ENCODE assay signal across 12 cellular contexts in the genomic region with DNA sequence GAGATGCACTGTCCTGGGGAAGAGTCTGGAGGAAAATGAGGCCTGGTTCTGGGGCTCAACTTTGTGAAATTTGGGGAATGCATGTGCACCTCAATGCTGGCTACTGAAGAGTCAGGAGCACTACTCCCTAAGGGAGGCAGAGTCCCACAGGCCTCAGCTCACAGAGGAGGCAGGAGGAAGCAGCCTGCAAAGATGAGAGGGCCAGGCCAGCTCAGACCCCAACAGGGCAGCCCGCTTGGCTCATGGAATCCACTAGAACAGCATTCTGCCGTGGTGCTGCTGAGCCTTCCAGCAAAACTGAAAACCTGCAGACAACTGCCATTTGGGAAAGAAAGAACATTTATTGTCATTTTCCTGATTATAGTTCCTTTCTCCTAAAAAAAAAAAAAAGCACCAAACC.
DNase-seq lines count a peak whose midpoint lies in the region; ATAC-seq and TF ChIP-seq lines count a peak whose summit lies in the region.
"Had no signal": no experiment of that assay in that cellular context is flagged by ENCODE, and none has a peak within 500 bp of the region (broad histone marks: within the 10 kb centered on the region; RNA-seq: fewer than 3 reads in every experiment).

No MANE protein-coding gene starts in this region.

- intact Hi-C loops in lower lobe of right lung (cut with DNase I) (no loop called here), upper lobe of right lung (cut with DNase I) (no loop called here)
- intact Hi-C loops in CD4-positive, alpha-beta memory T cell (cut with micrococcal nuclease) = no loop called here

- CTCF ChIA-PET in CD4-positive, alpha-beta memory T cell (lab: Charles Lee; ENCODE audit: partially characterized antibody) = no interaction called here

- H3K27me3 Mint-ChIP-seq in CD4-positive, alpha-beta memory T cell = peaks cover 1 to 5% of the 10 kb centered on the region in 2 donors

- DNase-seq in lower lobe of right lung = peak; percentile 19
- DNase-seq in upper lobe of right lung = peak; percentile 28
- DNase-seq in cerebellum (ENCODE audit: low spot score) = no peak
- no peak for DNase-seq in activated CD4-positive, alpha-beta T cell treated with anti-CD3 and anti-CD28 coated beads for 48 hours
- no peak for DNase-seq in CD4-positive, alpha-beta memory T cell
- DNase-seq: AML-193 had no signal

- no peaks in the 10 kb centered on the region for H3K36me3 Mint-ChIP-seq in CD4-positive, alpha-beta memory T cell
- H3K36me3 Mint-ChIP-seq: CD14-positive monocyte; CD8-positive, alpha-beta memory T cell had no signal

- no peak overlapping the region for H3K27ac ChIP-seq in BLaER1 treated with 17β-estradiol and CSF1 and Interleukin-3, amounts not matched to agents 10 nM and 100 nM
- peak overlapping the region; percentile 99 for H3K27ac ChIP-seq in VCaP
- no peak overlapping the region for H3K27ac ChIP-seq in lower lobe of right lung
- H3K27ac ChIP-seq in upper lobe of right lung = no peak overlapping the region
- no peak overlapping the region for H3K27ac ChIP-seq in CD4-positive, alpha-beta memory T cell (ENCODE audit: low read depth, low read length)
- H3K27ac ChIP-seq: KMS-11 had no signal

- POLR2A ChIA-PET in CD4-positive, alpha-beta memory T cell (lab: Charles Lee; ENCODE audit: partially characterized antibody) = no interaction called here

- no peaks in the 10 kb centered on the region for H3K27me3 ChIP-seq in BLaER1 treated with 17β-estradiol and CSF1 and Interleukin-3, amounts not matched to agents 10 nM and 100 nM
- H3K27me3 ChIP-seq in lower lobe of right lung (ENCODE audit: low read depth) (no peaks in the 10 kb centered on the region), upper lobe of right lung (no peaks in the 10 kb centered on the region)
- no peaks in the 10 kb centered on the region for H3K27me3 ChIP-seq in CD4-positive, alpha-beta memory T cell (ENCODE audit: insufficient read depth, low read length)

- H3K4me3 Mint-ChIP-seq in CD4-positive, alpha-beta memory T cell = no peak overlapping the region
- H3K4me3 Mint-ChIP-seq: CD14-positive monocyte; CD8-positive, alpha-beta memory T cell had no signal

- H3K36me3 ChIP-seq in BLaER1 treated with 17β-estradiol and CSF1 and Interleukin-3, amounts not matched to agents 10 nM and 100 nM = no peaks in the 10 kb centered on the region
- H3K36me3 ChIP-seq in lower lobe of right lung (peaks cover 5% of the 10 kb centered on the region), upper lobe of right lung (no peaks in the 10 kb centered on the region)
- no peaks in the 10 kb centered on the region for H3K36me3 ChIP-seq in CD4-positive, alpha-beta memory T cell (ENCODE audit: insufficient read depth, low read length)

- TF ChIP-seq CTCF in VCaP (conservative IDR thresholded peaks at IDR 0.05) = no peak
- no peak for TF ChIP-seq CTCF in lower lobe of right lung (IDR thresholded peaks at IDR 0.05)
- TF ChIP-seq CTCF in upper lobe of right lung (IDR thresholded peaks at IDR 0.05) = no peak

- H4K20me1 ChIP-seq in BLaER1 treated with 17β-estradiol and CSF1 and Interleukin-3, amounts not matched to agents 10 nM and 100 nM = no peaks in the 10 kb centered on the region

- H3K4me3 ChIP-seq in BLaER1 treated with 17β-estradiol and CSF1 and Interleukin-3, amounts not matched to agents 10 nM and 100 nM = no peak overlapping the region
- H3K4me3 ChIP-seq in lower lobe of right lung = no peak overlapping the region
- no peak overlapping the region for H3K4me3 ChIP-seq in upper lobe of right lung
- H3K4me3 ChIP-seq in CD4-positive, alpha-beta memory T cell (ENCODE audit: low read length in 2 of 2) = no peak overlapping the region
- H3K4me3 ChIP-seq: GM12878 had no signal

- peaks cover 14 to 33% (median 27%) of the 10 kb centered on the region in 10 experiments; a peak in 19 of 20 replicates for H3K4me1 ChIP-seq in BLaER1 treated with 17β-estradiol and CSF1 and Interleukin-3, amounts not matched to agents 10 nM and 100 nM
- no peaks in the 10 kb centered on the region for H3K4me1 ChIP-seq in lower lobe of right lung
- H3K4me1 ChIP-seq in upper lobe of right lung = no peaks in the 10 kb centered on the region
- H3K4me1 ChIP-seq in CD4-positive, alpha-beta memory T cell (ENCODE audit: insufficient read depth, low read length) = no peaks in the 10 kb centered on the region

- ATAC-seq in lower lobe of right lung = no peak
- no peak for ATAC-seq in upper lobe of right lung
- ATAC-seq: GM12878 had no signal

- H3K4me1 Mint-ChIP-seq in CD4-positive, alpha-beta memory T cell = peaks cover 0 to 3% (median 0%) of the 10 kb centered on the region in 4 donors
- H3K4me1 Mint-ChIP-seq: CD14-positive monocyte; CD8-positive, alpha-beta memory T cell had no signal

- H3K9me3 Mint-ChIP-seq in CD4-positive, alpha-beta memory T cell = no peaks in the 10 kb centered on the region
- H3K9me3 Mint-ChIP-seq: CD8-positive, alpha-beta memory T cell had no signal

- H3K9me3 ChIP-seq in BLaER1 treated with 17β-estradiol and CSF1 and Interleukin-3, amounts not matched to agents 10 nM and 100 nM (replicated peaks in 1 of 11) = peaks cover 0 to 10% (median 0%) of the 10 kb centered on the region in 11 experiments; a peak in 2 of 22 replicates
- H3K9me3 ChIP-seq in lower lobe of right lung = no peaks in the 10 kb centered on the region
- H3K9me3 ChIP-seq in upper lobe of right lung = no peaks in the 10 kb centered on the region
- H3K9me3 ChIP-seq in CD4-positive, alpha-beta memory T cell (ENCODE audit: control insufficient read depth in 1 of 2, low read length in 2 of 2) = no peaks in the 10 kb centered on the region

- H3K27ac Mint-ChIP-seq in CD4-positive, alpha-beta memory T cell = no peak overlapping the region
- H3K27ac Mint-ChIP-seq: CD14-positive monocyte; CD8-positive, alpha-beta memory T cell had no signal

- no peak overlapping the region for H3K9ac ChIP-seq in BLaER1 treated with 17β-estradiol and CSF1 and Interleukin-3, amounts not matched to agents 10 nM and 100 nM
- H3K9ac ChIP-seq: KMS-11 had no signal

- H3K4me2 ChIP-seq in BLaER1 treated with 17β-estradiol and CSF1 and Interleukin-3, amounts not matched to agents 10 nM and 100 nM = peak overlapping the region; percentile 36 to 62 (median 48); a peak in 21 of 22 replicates
- H3K4me2 ChIP-seq: KMS-11 had no signal

Comparison
In these comparisons a context has a peak if more than half of its experiments do, and no peak if none do; other contexts are left out.
1. DNase-seq: peak in lower lobe of right lung (single experiment) and upper lobe of right lung (single experiment); none in cerebellum (single experiment), activated CD4-positive, alpha-beta T cell treated with anti-CD3 and anti-CD28 coated beads for 48 hours (single experiment) and CD4-positive, alpha-beta memory T cell (0 of 5).